ENCODE assay signal across 8 cellular contexts in the genomic region with DNA sequence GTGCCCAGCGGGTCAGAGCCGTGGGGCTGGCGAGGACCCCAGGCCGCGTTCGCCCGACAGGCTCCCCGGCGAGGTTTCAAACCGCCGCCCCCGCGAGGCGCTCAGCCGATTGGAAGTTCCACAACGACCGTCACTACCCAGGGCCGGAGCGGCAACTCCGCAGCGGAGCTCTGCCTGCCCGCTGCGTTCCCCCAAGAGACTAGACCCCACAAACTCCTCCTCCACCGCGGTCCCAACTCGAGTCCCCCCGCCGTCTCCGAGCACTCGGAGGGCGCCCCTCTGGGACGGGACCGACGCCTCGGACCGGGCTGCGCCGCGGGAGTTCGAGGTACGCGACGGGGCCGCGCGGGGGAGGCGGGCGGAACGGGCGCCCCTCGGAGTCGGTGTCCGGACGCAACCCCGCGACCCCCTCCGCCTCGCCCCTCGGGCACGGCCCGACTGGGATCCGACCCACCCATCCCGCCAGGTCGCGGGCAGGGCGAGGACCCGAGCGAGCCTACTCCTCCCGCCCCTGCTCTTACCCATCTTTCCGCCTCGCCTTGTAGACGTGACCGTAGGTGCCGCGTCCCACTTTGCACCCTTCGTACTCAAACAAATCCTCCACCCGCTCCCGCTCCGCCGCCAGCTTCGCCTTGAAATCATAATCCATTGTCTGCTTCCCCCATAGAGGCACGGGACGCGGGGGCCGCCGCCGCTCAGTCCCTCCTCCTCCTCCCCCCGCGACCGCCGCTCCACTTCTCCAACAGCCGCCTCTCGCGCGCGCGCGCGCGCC. TPM values are rescaled to one million over a fixed set of nuclear protein-coding genes. Genes with fewer than 3 reads are reported as not detected.
DNase-seq lines count a peak whose midpoint lies in the region; ATAC-seq and TF ChIP-seq lines count a peak whose summit lies in the region.

No MANE protein-coding gene starts in this region.

- H4K20me1 ChIP-seq in IMR-90 (ENCODE audit: insufficient read depth, low read length) = peaks cover 7% of the 10 kb centered on the region; the same call in 1 of the 2 replicates

- no peaks in the 10 kb centered on the region for H3K27me3 Mint-ChIP-seq in T-cell

- peak overlapping the region; percentile 99 for H2AFZ ChIP-seq in IMR-90 (replicated peaks; ENCODE audit: low read length, poor library complexity)

- H3K9me1 ChIP-seq in IMR-90 (ENCODE audit: insufficient read depth, low read length) = no peaks in the 10 kb centered on the region

- TF ChIP-seq CTCF in IMR-90 (conservative IDR thresholded peaks at IDR 0.05; ENCODE audit: low read depth, low read length) = no peak

- peak overlapping the region; percentile 59 to 63; a peak in 2 of 4 replicates for H4K8ac ChIP-seq in IMR-90 (ENCODE audit: low read depth in 2 of 2, low read length in 2 of 2)

- POLR2A ChIA-PET in IMR-90 (lab: Charles Lee; ENCODE audit: unreplicated experiment) (interaction anchor here (0.6 to 1.1 kb wide), 3 partner anchors 60 to 73 kb away, joined by 4 to 8 read pairs (median 5); a partner anchor contains a TSS), T-cell (lab: Charles Lee) (interaction anchor here (0.5 to 4.9 kb wide), 16 partner anchors 10 to 1911 kb away, joined by 3 to 311 read pairs (median 4); a partner anchor contains a TSS)

- peaks cover 4% of the 10 kb centered on the region for H3K36me3 Mint-ChIP-seq in T-cell

- H3K9me3 ChIP-seq in IMR-90 (ENCODE audit: control insufficient read depth, insufficient read depth, low read length) (no peaks in the 10 kb centered on the region), right cardiac atrium (ENCODE audit: control insufficient read depth, low read length) (no peaks in the 10 kb centered on the region)

- H3K4me1 ChIP-seq in IMR-90 (ENCODE audit: control insufficient read depth, insufficient read depth, low read length) (no peaks in the 10 kb centered on the region; the same call in 1 of the 2 replicates), right cardiac atrium (ENCODE audit: control insufficient read depth, insufficient read depth, low read length) (peaks cover 2% of the 10 kb centered on the region)

- TF ChIP-seq POLR2A in IMR-90 (IDR thresholded peaks at IDR 0.05; ENCODE audit: low read depth, low read length) = no peak

- 0% methylated on average over 36 of the region's 100 CpGs; no CpG with 5 or more reads in 1 of the 2 experiments for WGBS in IMR-90 (ENCODE audit: extremely low coverage in 2 of 2, insufficient read length in 1 of 2), 2 experiments
- under 1% methylated on average over 100 of the region's 100 CpGs for WGBS in right cardiac atrium

- H3K36me3 ChIP-seq in IMR-90 (ENCODE audit: control insufficient read depth, insufficient read depth, low read length) = no peaks in the 10 kb centered on the region

- H3K79me1 ChIP-seq in IMR-90 (ENCODE audit: low read depth in 1 of 2, low read length in 2 of 2) = peaks cover 5 to 31% of the 10 kb centered on the region in 2 experiments; a peak in 3 of 4 replicates

- H3K27me3 ChIP-seq in IMR-90 (ENCODE audit: control insufficient read depth, insufficient read depth, low read length) (no peaks in the 10 kb centered on the region), right cardiac atrium (ENCODE audit: control insufficient read depth, insufficient read depth) (no peaks in the 10 kb centered on the region)

- DNase-seq in Caki2 (ENCODE audit: low read depth) = peak; percentile 44
- DNase-seq in IMR-90 = peak; percentile 45
- peak; percentile 7 to 56 (median 36) for DNase-seq in T-cell
- peak in 40 of 56 donors; percentile 5 to 74 (median 44) for DNase-seq in amygdala (lab: John Stamatoyannopoulos, UW)
- peak; percentile 54 to 84 (median 82) for DNase-seq in right cardiac atrium
- DNase-seq in putamen (ENCODE audit: low spot score) = peak; percentile 39
- no peak for DNase-seq in T1000 (lab: John Stamatoyannopoulos, UW)

- ATAC-seq in GM21423 (IDR thresholded peaks at IDR 0.05; ENCODE audit: unreplicated experiment) (peak; percentile 18), IMR-90 (ENCODE audit: low read depth) (peak; percentile 42), T-cell (replicated peaks in 1 of 4) (peak; percentile 4 to 10 (median 6)), right cardiac atrium (peak; percentile 26 to 37)

- peak overlapping the region; percentile 25 for H3K18ac ChIP-seq in IMR-90 (ENCODE audit: low read depth, low read length)

- peak overlapping the region; percentile 73 for H3K14ac ChIP-seq in IMR-90 (replicated peaks; ENCODE audit: low read depth, low read length)

- H3K4me3 ChIP-seq in IMR-90 (ENCODE audit: insufficient read depth, low read depth, low read length) (peak overlapping the region; percentile 59), right cardiac atrium (ENCODE audit: low read length) (peak overlapping the region; percentile 74)

- no TSS peak for BruUV-seq in IMR-90 (replicated peaks; lab: Mats Ljungman, UMichigan)

- peak overlapping the region; percentile 94 for H3K9ac ChIP-seq in IMR-90 (ENCODE audit: low read depth, low read length)

- H3K27ac ChIP-seq in IMR-90 (ENCODE audit: insufficient read depth, low read length) (peak overlapping the region; percentile 89), right cardiac atrium (ENCODE audit: low read length) (peak overlapping the region; percentile 95)

- dilution Hi-C loops in IMR-90 (cut with HindIII; ENCODE audit: low sequenced_read_pairs, unreplicated experiment) = no loop called here

- H2BK5ac ChIP-seq in IMR-90 (ENCODE audit: low read depth, low read length, poor library complexity, severe bottlenecking) = peak overlapping the region; percentile 71

- H3K23ac ChIP-seq in IMR-90 (ENCODE audit: low read depth, low read length) = peak overlapping the region; percentile 79; the same call in 1 of the 2 replicates

- H3K4ac ChIP-seq in IMR-90 (ENCODE audit: low read depth, low read length) = peak overlapping the region; percentile 67

- no peak overlapping the region for H2AK5ac ChIP-seq in IMR-90 (ENCODE audit: low read depth, low read length)

- H2BK120ac ChIP-seq in IMR-90 (ENCODE audit: low read depth, low read length) = peak overlapping the region; percentile 4; the same call in 1 of the 2 replicates

- H2BK15ac ChIP-seq in IMR-90 (ENCODE audit: low read depth, low read length) = 0 out of 3 replicates have a peak overlapping the region, but pooled peaks have one; percentile 60

- H4K91ac ChIP-seq in IMR-90 (ENCODE audit: insufficient read depth, low read depth, low read length) = no peak overlapping the region; the same call in 1 of the 2 replicates

- H3K4me1 Mint-ChIP-seq in T-cell = peaks cover 27 to 38% (median 36%) of the 10 kb centered on the region in 3 donors

- CTCF ChIA-PET in IMR-90 (lab: Yijun Ruan, JAX) = no interaction called here
- CTCF ChIA-PET in T-cell (lab: Charles Lee) = interaction anchor here (0.6 to 3.4 kb wide), 10 partner anchors 11 to 180 kb away, joined by 3 to 29 read pairs (median 10); a partner anchor contains a TSS

- H3K4me2 ChIP-seq in IMR-90 (ENCODE audit: low read depth, low read length) = peak overlapping the region; percentile 98

- H2AK9ac ChIP-seq in IMR-90 (replicated peaks; ENCODE audit: low read depth, low read length, poor library complexity) = peak overlapping the region; percentile 95

- H2BK20ac ChIP-seq in IMR-90 (ENCODE audit: low read depth, low read length) = no peak overlapping the region

- in situ Hi-C loops in Caki2 (cut with HindIII; ENCODE audit: low pct_unique_long_range_greater_than_20kb, low sequenced_read_pairs) = no loop called here
- in situ Hi-C loops in IMR-90 (cut with MboI; ENCODE audit: low sequenced_read_pairs) = loop anchor here (5.0 kb wide), 1 partner anchor 63 kb away; no protein-coding TSS in a partner anchor

- no peak for TF ChIP-seq RAD21 in IMR-90 (IDR thresholded peaks at IDR 0.05; ENCODE audit: low read length)

- H3K4me3 Mint-ChIP-seq in T-cell = peak overlapping the region; percentile 94 to 99 (median 99)

- H3K27ac Mint-ChIP-seq in T-cell = peak overlapping the region; percentile 97 to 99

- peak overlapping the region; percentile 61; the same call in 1 of the 2 replicates for H4K5ac ChIP-seq in IMR-90 (ENCODE audit: low read depth, low read length)

- intact Hi-C loops in IMR-90 (cut with micrococcal nuclease) (loop anchor here (1.0 to 2.0 kb wide), 3 partner anchors 60 to 286 kb away; a partner anchor contains a TSS), right cardiac atrium (cut with DNase I) (loop anchor here in 2 of 4 donors (5.0 to 10.0 kb wide), 2 partner anchors 58 to 60 kb away; a partner anchor contains a TSS)

- peak overlapping the region; percentile 71 for H3K56ac ChIP-seq in IMR-90 (ENCODE audit: extremely low read depth, insufficient read depth, low read length)

- H3K9me3 Mint-ChIP-seq in T-cell = peaks cover 0 to 6% (median 0%) of the 10 kb centered on the region in 3 donors

TF ChIP-seq in IMR-90, 13 proteins besides CTCF, POLR2A, EP300 and RAD21 (continues in another document):
- TF ChIP-seq MAFK (IDR thresholded peaks at IDR 0.05; ENCODE audit: low read depth, low read length) (no peak), SMC3 (IDR thresholded peaks at IDR 0.05; ENCODE audit: low read depth, low read length) (no peak), CEBPB (IDR thresholded peaks at IDR 0.05; ENCODE audit: low read depth, low read length) (no peak), RCOR1 (IDR thresholded peaks at IDR 0.05; ENCODE audit: insufficient replicate concordance, low read length) (no peak), FOS (IDR thresholded peaks at IDR 0.05; ENCODE audit: low read depth, low read length) (no peak)

RNA-seq across cellular contexts. Expression of a gene that starts 0.6 kb away (rescaled TPM):
- 7.6 and 8.9 TPM in 2 replicates for total RNA-seq in Caki2 (2014; rRNA removed; shearing (Covaris generic); ENCODE audit: low replicate concordance)
- total RNA-seq in IMR-90 (2012; rRNA removed) (6.8 and 7.5 TPM in 2 replicates), T-cell (10 to 100 TPM; 11.4 to 16.1 (median 14.2) TPM), right cardiac atrium (10 to 100 TPM in 2 of 4 donors, 1 to 10 TPM in 2; 7.5 to 10.8 (median 9.9) TPM)
- polyA plus RNA-seq in IMR-90 (2012; rRNA removed) (4.4 and 6.0 TPM in 2 replicates), right cardiac atrium (4.8 TPM)
- polyA plus RNA-seq in IMR-90 (2012; cell fraction: cytosol; rRNA removed) = 1.6 TPM in 2 replicates
- polyA plus RNA-seq in IMR-90 (2012; cell fraction: nucleus; rRNA removed; ENCODE audit: low replicate concordance) = 1.4 and 6.7 TPM in 2 replicates

RNA-seq across cellular contexts. Expression of a gene that starts 59.9 kb away (rescaled TPM):
- 33.7 and 38.2 TPM in 2 replicates for total RNA-seq in Caki2 (2014; rRNA removed; shearing (Covaris generic); ENCODE audit: low replicate concordance)
- total RNA-seq in IMR-90 (2012; rRNA removed) (65.8 and 117 TPM in 2 replicates), T-cell (100 to 1,000 TPM in 2 of 5 donors, 10 to 100 TPM in 3; 54.8 to 117 (median 57.6) TPM), right cardiac atrium (10 to 100 TPM; 58.0 to 65.2 (median 63.2) TPM)
- polyA plus RNA-seq in IMR-90 (2012; rRNA removed) (32.2 TPM in 2 replicates), right cardiac atrium (49.9 TPM)
- 3.7 and 14.1 TPM in 2 replicates for polyA plus RNA-seq in IMR-90 (2012; cell fraction: cytosol; rRNA removed)
- 1.5 and 17.5 TPM in 2 replicates for polyA plus RNA-seq in IMR-90 (2012; cell fraction: nucleus; rRNA removed; ENCODE audit: low replicate concordance)
